Comparison of ENCODE assay signal across 9 cellular contexts in genomic region chr3:71131893-71132314, GRCh38.
DNase-seq lines count a peak whose midpoint lies in the region; ATAC-seq and TF ChIP-seq lines count a peak whose summit lies in the region.
"Had no signal": no experiment of that assay in that cellular context is flagged by ENCODE, and none has a peak within 500 bp of the region (broad histone marks: within the 10 kb centered on the region; RNA-seq: fewer than 3 reads in every experiment).

No MANE protein-coding gene starts in this region.

- no peak overlapping the region for H3K4me2 ChIP-seq in mesendoderm (ENCODE audit: low read length)

- peak overlapping the region; percentile 90 for H3K27ac Mint-ChIP-seq in activated naive CD8-positive, alpha-beta T cell treated with anti-CD3 and anti-CD28 coated beads, Interleukin-2, amount 50 U/mL, for 24 hours

- H2BK120ac ChIP-seq in mesendoderm (ENCODE audit: low read depth, low read length): no peak overlapping the region

- H3K4ac ChIP-seq in mesendoderm (ENCODE audit: low read depth, low read length): no peak overlapping the region

- H4K8ac ChIP-seq in mesendoderm (ENCODE audit: low read depth, low read length): no peak overlapping the region

- H3K79me1 ChIP-seq in mesendoderm (ENCODE audit: low read length): no peaks in the 10 kb centered on the region

- H3K9ac ChIP-seq in mesendoderm (ENCODE audit: low read length): no peak overlapping the region

- no peak overlapping the region for H2BK15ac ChIP-seq in mesendoderm (replicated peaks; ENCODE audit: low read depth)

- no peak overlapping the region for H2BK5ac ChIP-seq in mesendoderm (ENCODE audit: low read length)

- no peak overlapping the region for H2AK5ac ChIP-seq in mesendoderm (ENCODE audit: low read length)

- H3K36me3 Mint-ChIP-seq in activated T-cell treated with anti-CD3 and anti-CD28 coated beads, Interleukin-2, amount 50 U/mL, for 4 hours (ENCODE audit: insufficient read depth): peaks cover 3% of the 10 kb centered on the region
- H3K36me3 Mint-ChIP-seq in activated naive CD8-positive, alpha-beta T cell treated with anti-CD3 and anti-CD28 coated beads, Interleukin-2, amount 50 U/mL, for 24 hours (ENCODE audit: low read depth): peaks cover 33% of the 10 kb centered on the region

- H3K23ac ChIP-seq in mesendoderm (ENCODE audit: low read length): no peak overlapping the region

- no peak overlapping the region for H3K27ac ChIP-seq in mesendoderm (ENCODE audit: low read depth, low read length)
- peak overlapping the region; percentile 84 to 89 for H3K27ac ChIP-seq in tibial artery

- no peak overlapping the region for H3K56ac ChIP-seq in mesendoderm (ENCODE audit: low read length)

- H3K27me3 Mint-ChIP-seq in activated T-cell treated with anti-CD3 and anti-CD28 coated beads, Interleukin-2, amount 50 U/mL, for 4 hours (ENCODE audit: low read depth): no peaks in the 10 kb centered on the region
- H3K27me3 Mint-ChIP-seq in activated naive CD8-positive, alpha-beta T cell treated with anti-CD3 and anti-CD28 coated beads, Interleukin-2, amount 50 U/mL, for 24 hours: no peaks in the 10 kb centered on the region

- no peaks in the 10 kb centered on the region for H3K27me3 ChIP-seq in mesendoderm (ENCODE audit: insufficient read depth, low read length, poor library complexity)
- H3K27me3 ChIP-seq in tibial artery: no peaks in the 10 kb centered on the region

- no peak for DNase-seq in activated T-cell treated with anti-CD3 and anti-CD28 coated beads, Interleukin-2, amount 50 U/mL, for 4 hours
- no peak for DNase-seq in activated T-cell treated with anti-CD3 and anti-CD28 coated beads, Interleukin-2, amount 50 U/mL, for 48 hours
- DNase-seq in activated naive CD8-positive, alpha-beta T cell treated with anti-CD3 and anti-CD28 coated beads, Interleukin-2, amount 50 U/mL, for 24 hours: no peak
- DNase-seq in mesendoderm (peak; percentile 35), tibial artery (no peak)
- no peak for DNase-seq in stimulated activated CD4-positive, alpha-beta T cell treated with anti-CD3 and anti-CD28 coated beads, Interleukin-4, amount 100 ng/mL, for 24 hours
- no peak for DNase-seq in stimulated activated CD4-positive, alpha-beta T cell treated with anti-CD3 and anti-CD28 coated beads, Interleukin-1b, Interleukin-23, amount 100 ng/mL, for 48 hours

- H3K4me3 ChIP-seq in mesendoderm (ENCODE audit: low read length) (no peak overlapping the region), tibial artery (peak overlapping the region; percentile 59 to 62)

- H3K4me3 Mint-ChIP-seq in activated T-cell treated with anti-CD3 and anti-CD28 coated beads, Interleukin-2, amount 50 U/mL, for 4 hours: peak overlapping the region; percentile 93
- H3K4me3 Mint-ChIP-seq in activated naive CD8-positive, alpha-beta T cell treated with anti-CD3 and anti-CD28 coated beads, Interleukin-2, amount 50 U/mL, for 24 hours: peak overlapping the region; percentile 86

- H3K18ac ChIP-seq in mesendoderm (ENCODE audit: low read length): peak overlapping the region; percentile 43

- no CpG with 5 or more reads among the region's 5 CpGs for WGBS in mesendoderm (ENCODE audit: extremely low coverage, insufficient coverage, low lambda C conversion rate)

- TF ChIP-seq CTCF in tibial artery (IDR thresholded peaks at IDR 0.05): no peak

- H3K4me1 Mint-ChIP-seq in activated T-cell treated with anti-CD3 and anti-CD28 coated beads, Interleukin-2, amount 50 U/mL, for 4 hours (ENCODE audit: low read depth): peaks cover 81% of the 10 kb centered on the region
- peaks cover 83% of the 10 kb centered on the region for H3K4me1 Mint-ChIP-seq in activated naive CD8-positive, alpha-beta T cell treated with anti-CD3 and anti-CD28 coated beads, Interleukin-2, amount 50 U/mL, for 24 hours

- peaks cover 4% of the 10 kb centered on the region for H3K4me1 ChIP-seq in mesendoderm (ENCODE audit: control insufficient read depth, low read depth, low read length)
- peaks cover 0 to 76% (median 36%) of the 10 kb centered on the region in 4 donors for H3K4me1 ChIP-seq in tibial artery

- intact Hi-C loops in tibial artery (cut with DNase I; ENCODE audit: low total_unique reads): loop anchor here (2.0 to 5.0 kb wide), 3 partner anchors 33 to 110 kb away; no protein-coding TSS in a partner anchor

- H3K36me3 ChIP-seq in mesendoderm (ENCODE audit: control insufficient read depth, insufficient read depth, low read length): no peaks in the 10 kb centered on the region
- H3K36me3 ChIP-seq in tibial artery: no peaks in the 10 kb centered on the region

- H3K9me3 Mint-ChIP-seq in activated T-cell treated with anti-CD3 and anti-CD28 coated beads, Interleukin-2, amount 50 U/mL, for 4 hours: no peaks in the 10 kb centered on the region
- no peaks in the 10 kb centered on the region for H3K9me3 Mint-ChIP-seq in activated naive CD8-positive, alpha-beta T cell treated with anti-CD3 and anti-CD28 coated beads, Interleukin-2, amount 50 U/mL, for 24 hours
- H3K9me3 Mint-ChIP-seq: CD14-positive monocyte had no signal

- no peaks in the 10 kb centered on the region for H3K79me2 ChIP-seq in mesendoderm (ENCODE audit: control insufficient read depth, insufficient read depth, low read length)

- H4K5ac ChIP-seq in mesendoderm (ENCODE audit: low read length): no peak overlapping the region

- H3K9me3 ChIP-seq in tibial artery: no peaks in the 10 kb centered on the region

- no peak for ATAC-seq in activated T-cell treated with anti-CD3 and anti-CD28 coated beads, Interleukin-2, amount 50 U/mL, for 4 hours
- no peak for ATAC-seq in activated naive CD8-positive, alpha-beta T cell treated with anti-CD3 and anti-CD28 coated beads, Interleukin-2, amount 50 U/mL, for 24 hours
- ATAC-seq in HG02885 (IDR thresholded peaks at IDR 0.05; ENCODE audit: poor library complexity, unreplicated experiment): no peak
